Comparison of ENCODE assay signal across 8 cellular contexts in genomic region chr5:669111-669841, GRCh38. TPM values are rescaled to one million over a fixed set of nuclear protein-coding genes. Genes with fewer than 3 reads are reported as not detected.
DNase-seq lines count a peak whose midpoint lies in the region; ATAC-seq and TF ChIP-seq lines count a peak whose summit lies in the region.

No MANE protein-coding gene starts in this region.

- no peak overlapping the region for H3K4me3 ChIP-seq in LNCaP clone FGC (ENCODE audit: low read depth, low read length)

- H3K4me3 Mint-ChIP-seq in activated naive CD8-positive, alpha-beta T cell treated with anti-CD3 and anti-CD28 coated beads for 36 hours = no peak overlapping the region

- DNase-seq in LNCaP clone FGC (ENCODE audit: low read depth) (no peak), hippocampal formation (lab: John Stamatoyannopoulos, UW) (peak; percentile 94 to 96), EL (no peak)
- peak; percentile 48 for DNase-seq in activated naive CD8-positive, alpha-beta T cell treated with anti-CD3 and anti-CD28 coated beads for 36 hours
- DNase-seq in stimulated activated CD4-positive, alpha-beta T cell treated with anti-CD3 and anti-CD28 coated beads, Interleukin-15, amount 100 ng/mL, for 24 hours = peak; percentile 59

- TF ChIP-seq CTCF in C4-2B (conservative IDR thresholded peaks at IDR 0.05) (peak; percentile 90), LNCaP clone FGC (IDR thresholded peaks at IDR 0.05; ENCODE audit: control insufficient read depth, extremely low read depth, insufficient read depth) (peak; percentile 63)

- ATAC-seq in HG02623 (IDR thresholded peaks at IDR 0.05; ENCODE audit: unreplicated experiment) (no peak), HG02678 (IDR thresholded peaks at IDR 0.05; ENCODE audit: unreplicated experiment) (no peak)

- no peak overlapping the region for H3K27ac Mint-ChIP-seq in activated naive CD8-positive, alpha-beta T cell treated with anti-CD3 and anti-CD28 coated beads for 36 hours

- no peak overlapping the region for H3K27ac ChIP-seq in C4-2B

- H3K4me1 Mint-ChIP-seq in activated naive CD8-positive, alpha-beta T cell treated with anti-CD3 and anti-CD28 coated beads for 36 hours = peaks cover 8% of the 10 kb centered on the region

- H3K36me3 Mint-ChIP-seq in activated naive CD8-positive, alpha-beta T cell treated with anti-CD3 and anti-CD28 coated beads for 36 hours = peaks cover 5% of the 10 kb centered on the region

- H3K9me3 Mint-ChIP-seq in activated naive CD8-positive, alpha-beta T cell treated with anti-CD3 and anti-CD28 coated beads for 36 hours = no peaks in the 10 kb centered on the region

- peaks cover 10% of the 10 kb centered on the region for H3K27me3 Mint-ChIP-seq in activated naive CD8-positive, alpha-beta T cell treated with anti-CD3 and anti-CD28 coated beads for 36 hours

RNA-seq across cellular contexts. Expression of gene TPPP, which starts 23.9 kb away (rescaled TPM):
- under 1 TPM in 1 of 2 experiments, not detected in 1; 0.08 TPM for total RNA-seq in activated naive CD8-positive, alpha-beta T cell treated with anti-CD3 and anti-CD28 coated beads for 36 hours

RNA-seq across cellular contexts. Expression of gene CEP72, which starts 57.1 kb away (rescaled TPM):
- 10 to 100 TPM; 21.9 to 23.8 TPM for total RNA-seq in activated naive CD8-positive, alpha-beta T cell treated with anti-CD3 and anti-CD28 coated beads for 36 hours

Comparison
In these comparisons a context has a peak if more than half of its experiments do, and no peak if none do; other contexts are left out.
1. DNase-seq: peak in activated naive CD8-positive, alpha-beta T cell treated with anti-CD3 and anti-CD28 coated beads for 36 hours (single experiment), hippocampal formation (2 of 2) and stimulated activated CD4-positive, alpha-beta T cell treated with anti-CD3 and anti-CD28 coated beads, Interleukin-15, amount 100 ng/mL, for 24 hours (single experiment); none in LNCaP clone FGC (single experiment) and EL (single experiment).